In the genomic region with DNA sequence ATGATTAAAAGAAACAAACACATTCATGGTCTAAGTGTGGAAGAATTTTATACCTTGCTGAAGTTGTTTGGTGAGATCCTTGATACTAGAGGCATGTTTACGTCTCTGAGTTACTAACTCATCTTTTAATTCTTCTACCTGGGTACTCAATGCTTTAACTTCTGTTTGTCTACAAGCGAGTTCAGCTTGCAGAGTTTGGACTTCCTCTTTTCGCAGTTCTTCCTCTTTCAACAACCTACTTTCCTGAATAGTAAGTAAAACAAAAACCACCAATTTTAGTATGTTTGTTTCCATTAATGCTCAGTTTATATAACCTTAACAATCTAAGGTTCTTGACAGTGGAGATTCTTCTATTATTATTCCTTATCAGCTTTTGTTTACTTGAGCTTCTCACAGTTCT, we compare ENCODE assay signal across 12 cellular contexts. TPM values are rescaled to one million over a fixed set of nuclear protein-coding genes. Genes with fewer than 3 reads are reported as not detected.
DNase-seq lines count a peak whose midpoint lies in the region; ATAC-seq lines count a peak whose summit lies in the region.
"Had no signal": no experiment of that assay in that cellular context is flagged by ENCODE, and none has a peak within 500 bp of the region (broad histone marks: within the 10 kb centered on the region; RNA-seq: fewer than 3 reads in every experiment).

No MANE protein-coding gene starts in this region.

- no peaks in the 10 kb centered on the region for H3K4me1 Mint-ChIP-seq in activated T-cell treated with anti-CD3 and anti-CD28 coated beads, Interleukin-2, amount 50 U/mL, for 72 hours (ENCODE audit: low read depth)
- H3K4me1 Mint-ChIP-seq in activated T-cell treated with anti-CD3 and anti-CD28 coated beads, Interleukin-2, amount 50 U/mL, for 4 hours (ENCODE audit: low read depth) = no peaks in the 10 kb centered on the region

- no peak for ATAC-seq in activated T-cell treated with anti-CD3 and anti-CD28 coated beads, Interleukin-2, amount 50 U/mL, for 72 hours (replicated peaks in 1 of 2)
- ATAC-seq in HG02759 (IDR thresholded peaks at IDR 0.05; ENCODE audit: unreplicated experiment) (peak; percentile 75), HG03159 (IDR thresholded peaks at IDR 0.05; ENCODE audit: unreplicated experiment) (no peak)
- ATAC-seq in activated T-cell treated with anti-CD3 and anti-CD28 coated beads, Interleukin-2, amount 50 U/mL, for 4 hours = no peak
- ATAC-seq: A549 had no signal

- peak overlapping the region; percentile 15 for H3K27ac Mint-ChIP-seq in activated T-cell treated with anti-CD3 and anti-CD28 coated beads, Interleukin-2, amount 50 U/mL, for 72 hours

- no peaks in the 10 kb centered on the region for H3K27me3 Mint-ChIP-seq in activated T-cell treated with anti-CD3 and anti-CD28 coated beads, Interleukin-2, amount 50 U/mL, for 72 hours (ENCODE audit: low read depth)
- H3K27me3 Mint-ChIP-seq in activated T-cell treated with anti-CD3 and anti-CD28 coated beads, Interleukin-2, amount 50 U/mL, for 4 hours (ENCODE audit: low read depth) = no peaks in the 10 kb centered on the region

- no peaks in the 10 kb centered on the region for H3K9me3 Mint-ChIP-seq in activated T-cell treated with anti-CD3 and anti-CD28 coated beads, Interleukin-2, amount 50 U/mL, for 72 hours
- H3K9me3 Mint-ChIP-seq in activated T-cell treated with anti-CD3 and anti-CD28 coated beads, Interleukin-2, amount 50 U/mL, for 4 hours = no peaks in the 10 kb centered on the region

- DNase-seq in activated T-cell treated with anti-CD3 and anti-CD28 coated beads, Interleukin-2, amount 50 U/mL, for 72 hours = no peak
- DNase-seq in activated T-cell treated with anti-CD3 and anti-CD28 coated beads, Interleukin-2, amount 50 U/mL, for 1 hour = no peak
- DNase-seq in NAMALWA (ENCODE audit: low spot score) = peak; percentile 63
- no peak for DNase-seq in central memory CD4-positive, alpha-beta T cell
- DNase-seq in NCI-H524 (lab: John Stamatoyannopoulos, UW) = no peak
- DNase-seq in activated T-cell treated with anti-CD3 and anti-CD28 coated beads, Interleukin-2, amount 50 U/mL, for 4 hours = no peak
- DNase-seq: activated CD8-positive, alpha-beta memory T cell treated with anti-CD3 and anti-CD28 coated beads for 24 hours; GM23248 had no signal

- peaks cover 4 to 9% of the 10 kb centered on the region in 2 donors for H3K36me3 Mint-ChIP-seq in activated T-cell treated with anti-CD3 and anti-CD28 coated beads, Interleukin-2, amount 50 U/mL, for 72 hours (ENCODE audit: insufficient read depth in 2 of 2)
- peaks cover 49% of the 10 kb centered on the region for H3K36me3 Mint-ChIP-seq in activated T-cell treated with anti-CD3 and anti-CD28 coated beads, Interleukin-2, amount 50 U/mL, for 4 hours (ENCODE audit: insufficient read depth)

- H3K4me3 Mint-ChIP-seq in activated T-cell treated with anti-CD3 and anti-CD28 coated beads, Interleukin-2, amount 50 U/mL, for 72 hours = no peak overlapping the region
- H3K4me3 Mint-ChIP-seq in activated T-cell treated with anti-CD3 and anti-CD28 coated beads, Interleukin-2, amount 50 U/mL, for 4 hours = no peak overlapping the region

RNA-seq across cellular contexts. Expression of a gene that starts 42.9 kb away (rescaled TPM):
- 10 to 100 TPM; 17.3 to 19.3 TPM for total RNA-seq in activated T-cell treated with anti-CD3 and anti-CD28 coated beads, Interleukin-2, amount 50 U/mL, for 72 hours
- 10 to 100 TPM in 1 of 3 donors, 1 to 10 TPM in 2; 7.4 to 10.5 (median 9.5) TPM for total RNA-seq in activated T-cell treated with anti-CD3 and anti-CD28 coated beads, Interleukin-2, amount 50 U/mL, for 4 hours

RNA-seq across cellular contexts. Expression of a gene that starts 48.1 kb away (rescaled TPM):
- total RNA-seq in activated T-cell treated with anti-CD3 and anti-CD28 coated beads, Interleukin-2, amount 50 U/mL, for 72 hours = under 1 TPM; 0.07 to 0.09 TPM
- total RNA-seq in activated T-cell treated with anti-CD3 and anti-CD28 coated beads, Interleukin-2, amount 50 U/mL, for 4 hours = 1 to 10 TPM in 1 of 3 donors, under 1 TPM in 2; 0.48 to 2.2 (median 0.63) TPM
- total RNA-seq: GM23248, SK-MEL-5 had no signal
